19 cellular contexts compared by ENCODE assay signal in the genomic region with DNA sequence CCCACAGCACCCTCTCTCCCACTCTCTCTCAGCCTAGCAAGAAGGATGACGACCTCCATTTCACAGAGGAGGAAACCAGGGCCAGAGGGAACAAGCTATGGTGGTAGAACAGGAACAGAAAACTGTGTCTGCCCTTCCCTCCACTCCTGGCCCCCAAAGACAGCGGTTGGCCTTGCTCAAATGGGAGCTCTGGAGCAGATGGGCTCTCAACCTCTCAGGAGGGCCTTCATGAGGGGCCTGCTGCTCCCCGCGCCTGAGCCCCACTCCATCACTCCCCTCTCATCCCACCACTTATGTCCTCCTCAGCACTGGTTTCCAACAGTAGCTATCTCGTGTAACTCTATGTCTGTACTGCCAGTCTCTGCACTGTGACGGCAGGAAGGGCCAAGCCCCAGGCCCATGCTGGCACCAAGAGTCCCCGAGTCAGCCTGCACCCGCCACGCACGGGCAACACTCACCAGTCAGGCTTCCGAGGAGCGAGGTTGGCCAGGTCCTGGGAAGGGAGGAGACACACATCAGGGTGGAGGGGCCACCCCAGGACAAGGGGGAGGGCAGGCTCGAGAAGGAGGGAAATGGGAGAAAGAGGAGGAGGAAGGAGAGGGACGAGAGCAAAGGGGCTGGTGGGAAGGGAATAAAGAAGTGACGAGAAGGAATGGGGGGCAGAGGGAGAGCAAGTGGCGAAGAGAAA. TPM values are rescaled to one million over a fixed set of nuclear protein-coding genes. Genes with fewer than 3 reads are reported as not detected.
A peak's percentile ranks its signal among the peaks of the same experiment; 100 is the strongest.
DNase-seq lines count a peak whose midpoint lies in the region; ATAC-seq, FAIRE-seq and TF ChIP-seq lines count a peak whose summit lies in the region.
"Had no signal": no experiment of that assay in that cellular context is flagged by ENCODE, and none has a peak within 500 bp of the region (broad histone marks: within the 10 kb centered on the region; RNA-seq: fewer than 3 reads in every experiment).

No MANE protein-coding gene starts in this region.

- H3K79me2 ChIP-seq in HepG2 (ENCODE audit: insufficient read depth, low read length), result no peaks in the 10 kb centered on the region

- ATAC-seq in activated B cell treated with CpG ODN at 0.5 μM for 24 hours (ENCODE audit: low read depth) (no peak), HepG2 (no peak)
- ATAC-seq in stimulated activated effector memory CD8-positive, alpha-beta T cell treated with anti-CD3 and anti-CD28 coated beads, Interleukin-12 subunit alpha, Interleukin-12 subunit beta, amount 100 ng/mL, for 72 hours, result no peak

- no TSS peak for BruUV-seq in HepG2 (replicated peaks; lab: Mats Ljungman, UMichigan)

- peak overlapping the region; percentile 80 for H3K27ac Mint-ChIP-seq in activated CD4-positive, alpha-beta T cell treated with anti-CD3 and anti-CD28 coated beads, Interleukin-2, amount 10 ng/mL, durations not matched to agents 24 days and 14 days
- H3K27ac Mint-ChIP-seq in activated CD4-positive, alpha-beta T cell treated with anti-CD3 and anti-CD28 coated beads, Interleukin-2, amount 10 ng/mL, durations not matched to agents 7 days and 5 days, result no peak overlapping the region
- peak overlapping the region; percentile 68 for H3K27ac Mint-ChIP-seq in activated B cell treated with CpG ODN at 0.5 μM for 24 hours
- peak overlapping the region; percentile 90 for H3K27ac Mint-ChIP-seq in stimulated activated effector memory CD8-positive, alpha-beta T cell treated with anti-CD3 and anti-CD28 coated beads, Interleukin-12 subunit alpha, Interleukin-12 subunit beta, amount 100 ng/mL, for 72 hours

- 98% methylated on average over 16 of the region's 16 CpGs for WGBS in HepG2 (ENCODE audit: low lambda C conversion rate)
- WGBS in esophagus squamous epithelium, 2 donors, result 86 to 88% methylated on average over 14 to 15 of the region's 16 CpGs

- no peak for TF ChIP-seq CTCF in activated B cell treated with CpG ODN at 0.5 μM for 24 hours (IDR thresholded peaks at IDR 0.05)
- no peak for TF ChIP-seq CTCF in HepG2 (CRISPR knock-in tag; IDR thresholded peaks at IDR 0.05)
- no peak for TF ChIP-seq CTCF in esophagus squamous epithelium (IDR thresholded peaks at IDR 0.05)

- H3K4me3 Mint-ChIP-seq in activated CD4-positive, alpha-beta T cell treated with anti-CD3 and anti-CD28 coated beads, Interleukin-2, amount 10 ng/mL, durations not matched to agents 24 days and 14 days, result no peak overlapping the region
- H3K4me3 Mint-ChIP-seq in activated CD4-positive, alpha-beta T cell treated with anti-CD3 and anti-CD28 coated beads, Interleukin-2, amount 10 ng/mL, durations not matched to agents 7 days and 5 days, result no peak overlapping the region
- no peak overlapping the region for H3K4me3 Mint-ChIP-seq in activated B cell treated with CpG ODN at 0.5 μM for 24 hours
- no peak overlapping the region for H3K4me3 Mint-ChIP-seq in stimulated activated effector memory CD8-positive, alpha-beta T cell treated with anti-CD3 and anti-CD28 coated beads, Interleukin-12 subunit alpha, Interleukin-12 subunit beta, amount 100 ng/mL, for 72 hours
- H3K4me3 Mint-ChIP-seq: CD4-positive, CD25-positive, alpha-beta regulatory T cell had no signal

- no peak overlapping the region for H2AFZ ChIP-seq in HepG2 (ENCODE audit: low read length)
- H2AFZ ChIP-seq: hepatocyte had no signal

- peaks cover 10% of the 10 kb centered on the region; the same call in 1 of the 2 replicates for H4K20me1 ChIP-seq in HepG2 (ENCODE audit: insufficient read depth, low read length)

- no peak overlapping the region for H3K4me3 ChIP-seq in HepG2 (replicated peaks in 1 of 3; ENCODE audit: insufficient read depth in 1 of 3, low read depth in 2 of 3, low read length in 3 of 3)
- no peak overlapping the region for H3K4me3 ChIP-seq in esophagus squamous epithelium
- H3K4me3 ChIP-seq: body of pancreas, hepatocyte, ovary, upper lobe of left lung had no signal

- H3K4me1 ChIP-seq in HepG2 (ENCODE audit: insufficient read depth, low read length) (no peaks in the 10 kb centered on the region), esophagus squamous epithelium (peaks cover 20 to 47% (median 32%) of the 10 kb centered on the region in 3 donors)

- in situ Hi-C loops in HepG2 (cut with HindIII; ENCODE audit: extremely low pct_ligation_motif_present, low pct_unique_long_range_greater_than_20kb), result no loop called here

- no peak for DNase-seq in activated CD4-positive, alpha-beta T cell treated with anti-CD3 and anti-CD28 coated beads, Interleukin-2, amount 10 ng/mL, durations not matched to agents 24 days and 14 days
- no peak for DNase-seq in activated CD4-positive, alpha-beta T cell treated with anti-CD3 and anti-CD28 coated beads, Interleukin-2, amount 10 ng/mL, durations not matched to agents 7 days and 5 days
- DNase-seq in activated B cell treated with CpG ODN at 0.5 μM for 24 hours (no peak), HepG2 (ENCODE audit: low spot score) (no peak), HEK293T (ENCODE audit: extremely low spot score) (no peak), esophagus squamous epithelium (lab: John Stamatoyannopoulos, UW) (no peak)
- DNase-seq in stimulated activated effector memory CD8-positive, alpha-beta T cell treated with anti-CD3 and anti-CD28 coated beads, Interleukin-12 subunit alpha, Interleukin-12 subunit beta, amount 100 ng/mL, for 72 hours (ENCODE audit: low spot score in 2 of 2), result no peak
- DNase-seq in stimulated activated CD4-positive, alpha-beta T cell treated with anti-CD3 and anti-CD28 coated beads, Interleukin-15, amount 100 ng/mL, for 24 hours, result no peak
- DNase-seq: activated naive CD4-positive, alpha-beta T cell; NCI-H1105; upper lobe of left lung had no signal

- H3K27me3 ChIP-seq in HepG2 (ENCODE audit: control insufficient read depth in 1 of 2, insufficient read depth in 2 of 2, low read length in 2 of 2) (no peaks in the 10 kb centered on the region), esophagus squamous epithelium (no peaks in the 10 kb centered on the region)
- H3K27me3 ChIP-seq: body of pancreas, hepatocyte, ovary, upper lobe of left lung had no signal

- intact Hi-C loops in activated CD4-positive, alpha-beta T cell treated with anti-CD3 and anti-CD28 coated beads, Interleukin-2, amount 10 ng/mL, durations not matched to agents 24 days and 14 days (cut with micrococcal nuclease), result loop anchor here (2.0 kb wide), 1 partner anchor 76 kb away; no protein-coding TSS in a partner anchor
- intact Hi-C loops in activated B cell treated with CpG ODN at 0.5 μM for 24 hours (cut with micrococcal nuclease), result loop anchor here (1.0 kb wide), 1 partner anchor 75 kb away; no protein-coding TSS in a partner anchor
- intact Hi-C loops in HepG2 (cut with micrococcal nuclease; ENCODE audit: unreplicated experiment), result loop anchor here (10.0 kb wide), 1 partner anchor 52 kb away; a partner anchor contains a TSS
- intact Hi-C loops in esophagus squamous epithelium (cut with DNase I), result loop anchor here (5.0 kb wide), 1 partner anchor 74 kb away; no protein-coding TSS in a partner anchor

- H3K36me3 Mint-ChIP-seq in activated CD4-positive, alpha-beta T cell treated with anti-CD3 and anti-CD28 coated beads, Interleukin-2, amount 10 ng/mL, durations not matched to agents 24 days and 14 days (ENCODE audit: low read depth), result peaks cover 61% of the 10 kb centered on the region
- peaks cover 69% of the 10 kb centered on the region for H3K36me3 Mint-ChIP-seq in activated CD4-positive, alpha-beta T cell treated with anti-CD3 and anti-CD28 coated beads, Interleukin-2, amount 10 ng/mL, durations not matched to agents 7 days and 5 days (ENCODE audit: low read depth)
- H3K36me3 Mint-ChIP-seq in activated B cell treated with CpG ODN at 0.5 μM for 24 hours (ENCODE audit: low read depth), result peaks cover 71% of the 10 kb centered on the region
- peaks cover 94% of the 10 kb centered on the region for H3K36me3 Mint-ChIP-seq in stimulated activated effector memory CD8-positive, alpha-beta T cell treated with anti-CD3 and anti-CD28 coated beads, Interleukin-12 subunit alpha, Interleukin-12 subunit beta, amount 100 ng/mL, for 72 hours

- TF ChIP-seq RAD21 in HepG2 (CRISPR knock-in tag; IDR thresholded peaks at IDR 0.05), result no peak

- H3K27ac ChIP-seq in HepG2 (ENCODE audit: extremely low read length, insufficient read depth, low read length) (no peak overlapping the region), esophagus squamous epithelium (peak overlapping the region in 2 of 4 donors; percentile 86 to 94)
- H3K27ac ChIP-seq: hepatocyte, HL-60, KMS-11, VCaP had no signal

- no peak for TF ChIP-seq POLR2A in HepG2 (IDR thresholded peaks at IDR 0.05; ENCODE audit: insufficient read depth in 1 of 2, low read depth in 2 of 2, low read length in 2 of 2)
- no peak for TF ChIP-seq POLR2A in esophagus squamous epithelium (IDR thresholded peaks at IDR 0.05)

- POLR2A ChIA-PET in activated CD4-positive, alpha-beta T cell treated with anti-CD3 and anti-CD28 coated beads, Interleukin-2, amount 10 ng/mL, durations not matched to agents 7 days and 5 days (lab: Charles Lee), result no interaction called here
- POLR2A ChIA-PET in activated B cell treated with CpG ODN at 0.5 μM for 24 hours (lab: Charles Lee) (interaction anchor here (0.5 to 15.6 kb wide), 4 partner anchors 10 to 120 kb away, joined by 3 to 189 read pairs (median 6); a partner anchor contains a TSS), HepG2 (lab: Yijun Ruan, JAX) (interaction anchor here (1.4 to 1.6 kb wide), 2 partner anchors 57 to 59 kb away, joined by 3 to 4 read pairs; a partner anchor contains a TSS), HEK293T (lab: Yijun Ruan, JAX) (no interaction called here)

- H3K9ac ChIP-seq in HepG2 (ENCODE audit: insufficient read depth, low read depth, low read length), result no peak overlapping the region
- H3K9ac ChIP-seq: KMS-11 had no signal

- CTCF ChIA-PET in activated CD4-positive, alpha-beta T cell treated with anti-CD3 and anti-CD28 coated beads, Interleukin-2, amount 10 ng/mL, durations not matched to agents 7 days and 5 days (lab: Charles Lee), result interaction anchor here (1.3 to 2.0 kb wide), 11 partner anchors 10 to 410 kb away, joined by 3 to 8 read pairs (median 6); no protein-coding TSS in a partner anchor
- CTCF ChIA-PET in activated B cell treated with CpG ODN at 0.5 μM for 24 hours (lab: Charles Lee), result interaction anchor here (0.9 to 4.4 kb wide), 11 partner anchors 9 to 94 kb away, joined by 3 to 35 read pairs (median 4); a partner anchor contains a TSS
- CTCF ChIA-PET in HepG2 (lab: Yijun Ruan, JAX; ENCODE audit: low intra/inter-chr PET ratio, low total read pairs), result interaction anchor here (0.9 to 2.1 kb wide), 3 partner anchors 12 to 76 kb away, joined by 3 to 27 read pairs (median 3); no protein-coding TSS in a partner anchor
- CTCF ChIA-PET in HEK293T (lab: Yijun Ruan, JAX), result interaction anchor here (0.5 to 1.4 kb wide), 3 partner anchors 12 to 451 kb away, joined by 3 to 5 read pairs (median 5); no protein-coding TSS in a partner anchor

- no peaks in the 10 kb centered on the region for H3K9me3 Mint-ChIP-seq in activated CD4-positive, alpha-beta T cell treated with anti-CD3 and anti-CD28 coated beads, Interleukin-2, amount 10 ng/mL, durations not matched to agents 24 days and 14 days
- H3K9me3 Mint-ChIP-seq in activated CD4-positive, alpha-beta T cell treated with anti-CD3 and anti-CD28 coated beads, Interleukin-2, amount 10 ng/mL, durations not matched to agents 7 days and 5 days, result no peaks in the 10 kb centered on the region
- no peaks in the 10 kb centered on the region for H3K9me3 Mint-ChIP-seq in activated B cell treated with CpG ODN at 0.5 μM for 24 hours
- H3K9me3 Mint-ChIP-seq in stimulated activated effector memory CD8-positive, alpha-beta T cell treated with anti-CD3 and anti-CD28 coated beads, Interleukin-12 subunit alpha, Interleukin-12 subunit beta, amount 100 ng/mL, for 72 hours, result no peaks in the 10 kb centered on the region

- no peak overlapping the region for H3K4me2 ChIP-seq in HepG2 (ENCODE audit: low read depth, low read length)
- H3K4me2 ChIP-seq: hepatocyte, KMS-11 had no signal

- peaks cover 22% of the 10 kb centered on the region for H3K4me1 Mint-ChIP-seq in activated CD4-positive, alpha-beta T cell treated with anti-CD3 and anti-CD28 coated beads, Interleukin-2, amount 10 ng/mL, durations not matched to agents 24 days and 14 days
- peaks cover 35% of the 10 kb centered on the region for H3K4me1 Mint-ChIP-seq in activated CD4-positive, alpha-beta T cell treated with anti-CD3 and anti-CD28 coated beads, Interleukin-2, amount 10 ng/mL, durations not matched to agents 7 days and 5 days
- H3K4me1 Mint-ChIP-seq in activated B cell treated with CpG ODN at 0.5 μM for 24 hours, result peaks cover 51% of the 10 kb centered on the region
- peaks cover 40% of the 10 kb centered on the region for H3K4me1 Mint-ChIP-seq in stimulated activated effector memory CD8-positive, alpha-beta T cell treated with anti-CD3 and anti-CD28 coated beads, Interleukin-12 subunit alpha, Interleukin-12 subunit beta, amount 100 ng/mL, for 72 hours

- no peaks in the 10 kb centered on the region for H3K27me3 Mint-ChIP-seq in activated CD4-positive, alpha-beta T cell treated with anti-CD3 and anti-CD28 coated beads, Interleukin-2, amount 10 ng/mL, durations not matched to agents 24 days and 14 days
- H3K27me3 Mint-ChIP-seq in activated CD4-positive, alpha-beta T cell treated with anti-CD3 and anti-CD28 coated beads, Interleukin-2, amount 10 ng/mL, durations not matched to agents 7 days and 5 days, result no peaks in the 10 kb centered on the region
- H3K27me3 Mint-ChIP-seq in activated B cell treated with CpG ODN at 0.5 μM for 24 hours, result no peaks in the 10 kb centered on the region
- H3K27me3 Mint-ChIP-seq: CD4-positive, CD25-positive, alpha-beta regulatory T cell had no signal

- H3K36me3 ChIP-seq in HepG2 (replicated peaks in 1 of 2; ENCODE audit: control insufficient read depth in 1 of 2, insufficient read depth in 2 of 2, low read length in 2 of 2) (peaks cover 51 to 94% of the 10 kb centered on the region in 2 experiments), esophagus squamous epithelium (peaks cover 31 to 91% (median 48%) of the 10 kb centered on the region in 3 donors)
- H3K36me3 ChIP-seq: ovary had no signal

- no peak for TF ChIP-seq EP300 in HepG2 (IDR thresholded peaks at IDR 0.05; ENCODE audit: low read depth in 2 of 2, low read length in 2 of 2)
- TF ChIP-seq EP300 in HepG2 (CRISPR knock-in tag; IDR thresholded peaks at IDR 0.05; ENCODE audit: borderline replicate concordance), result no peak

- no peaks in the 10 kb centered on the region for H3K9me3 ChIP-seq in HepG2 (ENCODE audit: low read length)
- no peaks in the 10 kb centered on the region for H3K9me3 ChIP-seq in esophagus squamous epithelium
- H3K9me3 ChIP-seq: body of pancreas, ovary, upper lobe of left lung had no signal

- FAIRE-seq in HepG2 (lab: Jason Lieb, UNC), result no peak

RNA-seq across cellular contexts. Expression of a gene that starts 45.5 kb away (rescaled TPM):
- total RNA-seq in activated CD4-positive, alpha-beta T cell treated with anti-CD3 and anti-CD28 coated beads, Interleukin-2, amount 10 ng/mL, durations not matched to agents 24 days and 14 days, result not detected in 2 replicates
- total RNA-seq in activated CD4-positive, alpha-beta T cell treated with anti-CD3 and anti-CD28 coated beads, Interleukin-2, amount 10 ng/mL, durations not matched to agents 7 days and 5 days, result not detected
- total RNA-seq in activated B cell treated with CpG ODN at 0.5 μM for 24 hours (not detected in 2 replicates), HepG2 (2016; rRNA removed; fragmentation: Illumina TruSeq; extraction: Trizol) (not detected in 2 replicates), esophagus squamous epithelium (1 to 10 TPM in 3 of 4 donors, under 1 TPM in 1; 0.40 to 1.9 (median 1.5) TPM)
- not detected in 2 replicates for total RNA-seq in HepG2 (2016; cell fraction: cytosol; rRNA removed; fragmentation: Illumina TruSeq; extraction: Trizol; ENCODE audit: low read depth)
- total RNA-seq in HepG2 (2016; cell fraction: insoluble cytoplasmic fraction; rRNA removed; fragmentation: Illumina TruSeq; extraction: Trizol), result not detected in 2 replicates
- total RNA-seq in HepG2 (2016; cell fraction: membrane; rRNA removed; fragmentation: Illumina TruSeq; extraction: Trizol), result not detected in 2 replicates
- total RNA-seq in HepG2 (2016; cell fraction: nucleus; rRNA removed; fragmentation: Illumina TruSeq; extraction: Trizol), result not detected in 2 replicates
- not detected in 2 replicates for polyA plus RNA-seq in HepG2 (2011; rRNA removed)
- not detected in 2 replicates for polyA plus RNA-seq in HepG2 (2011; cell fraction: cytosol; rRNA removed)
- 0.10 TPM in 1 of 2 replicates, not detected in the other for polyA plus RNA-seq in HepG2 (2011; cell fraction: nucleus; rRNA removed)
- polyA plus RNA-seq in HepG2 (2012), result not detected in 2 replicates
- not detected in 2 replicates for polyA plus RNA-seq in HepG2 (2016; cell fraction: cytosol; fragmentation: Illumina TruSeq; extraction: Trizol; ENCODE audit: low read depth)
- not detected in 2 replicates for polyA plus RNA-seq in HepG2 (2016; cell fraction: insoluble cytoplasmic fraction; fragmentation: Illumina TruSeq; extraction: Trizol; ENCODE audit: low read depth)
- polyA plus RNA-seq in HepG2 (2016; cell fraction: membrane; fragmentation: Illumina TruSeq; extraction: Trizol; ENCODE audit: low read depth), result not detected in 2 replicates
- not detected in 2 replicates for polyA plus RNA-seq in HepG2 (2016; cell fraction: nucleus; fragmentation: Illumina TruSeq; extraction: Trizol; ENCODE audit: insufficient read depth, low read depth)
- polyA minus RNA-seq in HepG2 (2011; rRNA and poly(A)+ RNA removed; ENCODE audit: low replicate concordance), result not detected in 2 replicates
- not detected in 2 replicates for polyA minus RNA-seq in HepG2 (2011; cell fraction: cytosol; rRNA and poly(A)+ RNA removed)
- not detected in 2 replicates for polyA minus RNA-seq in HepG2 (2011; cell fraction: nucleus; rRNA and poly(A)+ RNA removed)
- total RNA-seq: activated CD8-positive, alpha-beta memory T cell treated with anti-CD3 and anti-CD28 coated beads for 36 hours; CD4-positive, CD25-positive, alpha-beta regulatory T cell had no signal
- polyA plus RNA-seq: CD4-positive, CD25-positive, alpha-beta regulatory T cell had no signal

RNA-seq across cellular contexts. Expression of a gene that starts 53.5 kb away (rescaled TPM):
- total RNA-seq in activated CD4-positive, alpha-beta T cell treated with anti-CD3 and anti-CD28 coated beads, Interleukin-2, amount 10 ng/mL, durations not matched to agents 24 days and 14 days, result 55.3 and 66.2 TPM in 2 replicates
- 10 to 100 TPM; 48.7 to 56.1 TPM for total RNA-seq in activated CD4-positive, alpha-beta T cell treated with anti-CD3 and anti-CD28 coated beads, Interleukin-2, amount 10 ng/mL, durations not matched to agents 7 days and 5 days
- total RNA-seq in activated B cell treated with CpG ODN at 0.5 μM for 24 hours (93.8 and 98.4 TPM in 2 replicates), HepG2 (2016; rRNA removed; fragmentation: Illumina TruSeq; extraction: Trizol) (49.5 and 55.2 TPM in 2 replicates), esophagus squamous epithelium (10 to 100 TPM; 55.5 to 87.5 (median 67.5) TPM)
- 28.7 and 32.4 TPM in 2 replicates for total RNA-seq in HepG2 (2016; cell fraction: cytosol; rRNA removed; fragmentation: Illumina TruSeq; extraction: Trizol; ENCODE audit: low read depth)
- 52.2 and 56.9 TPM in 2 replicates for total RNA-seq in HepG2 (2016; cell fraction: insoluble cytoplasmic fraction; rRNA removed; fragmentation: Illumina TruSeq; extraction: Trizol)
- 27.1 and 29.7 TPM in 2 replicates for total RNA-seq in HepG2 (2016; cell fraction: membrane; rRNA removed; fragmentation: Illumina TruSeq; extraction: Trizol)
- total RNA-seq in HepG2 (2016; cell fraction: nucleus; rRNA removed; fragmentation: Illumina TruSeq; extraction: Trizol), result 28.6 and 32.0 TPM in 2 replicates
- 28.9 and 30.1 TPM in 2 replicates for polyA plus RNA-seq in HepG2 (2011; rRNA removed)
- 32.7 and 35.6 TPM in 2 replicates for polyA plus RNA-seq in HepG2 (2011; cell fraction: cytosol; rRNA removed)
- 40.0 and 40.6 TPM in 2 replicates for polyA plus RNA-seq in HepG2 (2011; cell fraction: nucleus; rRNA removed)
- polyA plus RNA-seq in HepG2 (2012), result 26.3 and 31.7 TPM in 2 replicates
- polyA plus RNA-seq in HepG2 (2016; cell fraction: cytosol; fragmentation: Illumina TruSeq; extraction: Trizol; ENCODE audit: low read depth), result 14.7 and 15.4 TPM in 2 replicates
- 73.4 and 79.9 TPM in 2 replicates for polyA plus RNA-seq in HepG2 (2016; cell fraction: insoluble cytoplasmic fraction; fragmentation: Illumina TruSeq; extraction: Trizol; ENCODE audit: low read depth)
- 18.7 and 18.8 TPM in 2 replicates for polyA plus RNA-seq in HepG2 (2016; cell fraction: membrane; fragmentation: Illumina TruSeq; extraction: Trizol; ENCODE audit: low read depth)
- polyA plus RNA-seq in HepG2 (2016; cell fraction: nucleus; fragmentation: Illumina TruSeq; extraction: Trizol; ENCODE audit: insufficient read depth, low read depth), result 55.2 TPM in 2 replicates
- 53.2 and 59.2 TPM in 2 replicates for polyA minus RNA-seq in HepG2 (2011; rRNA and poly(A)+ RNA removed; ENCODE audit: low replicate concordance)
- polyA minus RNA-seq in HepG2 (2011; cell fraction: cytosol; rRNA and poly(A)+ RNA removed), result 9.3 and 12.2 TPM in 2 replicates
- 41.3 and 55.9 TPM in 2 replicates for polyA minus RNA-seq in HepG2 (2011; cell fraction: nucleus; rRNA and poly(A)+ RNA removed)

RNA-seq across cellular contexts. Expression of a gene that starts 56.5 kb away (rescaled TPM):
- 115 and 119 TPM in 2 replicates for total RNA-seq in activated CD4-positive, alpha-beta T cell treated with anti-CD3 and anti-CD28 coated beads, Interleukin-2, amount 10 ng/mL, durations not matched to agents 24 days and 14 days
- total RNA-seq in activated CD4-positive, alpha-beta T cell treated with anti-CD3 and anti-CD28 coated beads, Interleukin-2, amount 10 ng/mL, durations not matched to agents 7 days and 5 days, result 100 to 1,000 TPM; 194 to 212 TPM
- total RNA-seq in activated B cell treated with CpG ODN at 0.5 μM for 24 hours (79.8 and 98.6 TPM in 2 replicates), HepG2 (2016; rRNA removed; fragmentation: Illumina TruSeq; extraction: Trizol) (6.0 and 9.7 TPM in 2 replicates), esophagus squamous epithelium (100 to 1,000 TPM; 128 to 297 (median 185) TPM)
- 1.8 and 2.7 TPM in 2 replicates for total RNA-seq in HepG2 (2016; cell fraction: cytosol; rRNA removed; fragmentation: Illumina TruSeq; extraction: Trizol; ENCODE audit: low read depth)
- total RNA-seq in HepG2 (2016; cell fraction: insoluble cytoplasmic fraction; rRNA removed; fragmentation: Illumina TruSeq; extraction: Trizol), result 6.0 and 8.3 TPM in 2 replicates
- 4.1 and 4.3 TPM in 2 replicates for total RNA-seq in HepG2 (2016; cell fraction: membrane; rRNA removed; fragmentation: Illumina TruSeq; extraction: Trizol)
- total RNA-seq in HepG2 (2016; cell fraction: nucleus; rRNA removed; fragmentation: Illumina TruSeq; extraction: Trizol), result 14.8 and 19.9 TPM in 2 replicates
- polyA plus RNA-seq in HepG2 (2011; rRNA removed), result 12.4 and 15.8 TPM in 2 replicates
- 3.6 and 4.9 TPM in 2 replicates for polyA plus RNA-seq in HepG2 (2011; cell fraction: cytosol; rRNA removed)
- polyA plus RNA-seq in HepG2 (2011; cell fraction: nucleus; rRNA removed), result 222 and 246 TPM in 2 replicates
- 7.9 and 16.7 TPM in 2 replicates for polyA plus RNA-seq in HepG2 (2012)
- polyA plus RNA-seq in HepG2 (2016; cell fraction: cytosol; fragmentation: Illumina TruSeq; extraction: Trizol; ENCODE audit: low read depth), result 0.67 and 0.80 TPM in 2 replicates
- 6.4 and 7.7 TPM in 2 replicates for polyA plus RNA-seq in HepG2 (2016; cell fraction: insoluble cytoplasmic fraction; fragmentation: Illumina TruSeq; extraction: Trizol; ENCODE audit: low read depth)
- polyA plus RNA-seq in HepG2 (2016; cell fraction: membrane; fragmentation: Illumina TruSeq; extraction: Trizol; ENCODE audit: low read depth), result 1.5 and 1.8 TPM in 2 replicates
- 69.9 and 76.5 TPM in 2 replicates for polyA plus RNA-seq in HepG2 (2016; cell fraction: nucleus; fragmentation: Illumina TruSeq; extraction: Trizol; ENCODE audit: insufficient read depth, low read depth)
- 8.9 and 19.6 TPM in 2 replicates for polyA minus RNA-seq in HepG2 (2011; rRNA and poly(A)+ RNA removed; ENCODE audit: low replicate concordance)
- polyA minus RNA-seq in HepG2 (2011; cell fraction: cytosol; rRNA and poly(A)+ RNA removed), result 2.9 and 3.9 TPM in 2 replicates
- 18.7 and 21.3 TPM in 2 replicates for polyA minus RNA-seq in HepG2 (2011; cell fraction: nucleus; rRNA and poly(A)+ RNA removed)

RNA-seq across cellular contexts. Expression of a gene that starts 59.8 kb away (rescaled TPM):
- not detected in 2 replicates for total RNA-seq in activated CD4-positive, alpha-beta T cell treated with anti-CD3 and anti-CD28 coated beads, Interleukin-2, amount 10 ng/mL, durations not matched to agents 24 days and 14 days
- total RNA-seq in activated CD4-positive, alpha-beta T cell treated with anti-CD3 and anti-CD28 coated beads, Interleukin-2, amount 10 ng/mL, durations not matched to agents 7 days and 5 days, result not detected
- total RNA-seq in activated B cell treated with CpG ODN at 0.5 μM for 24 hours (not detected in 2 replicates), HepG2 (2016; rRNA removed; fragmentation: Illumina TruSeq; extraction: Trizol) (not detected in 2 replicates), esophagus squamous epithelium (1 to 10 TPM in 1 of 4 donors, under 1 TPM in 1, not detected in 2; 0.38 to 1.1 TPM)
- total RNA-seq in HepG2 (2016; cell fraction: cytosol; rRNA removed; fragmentation: Illumina TruSeq; extraction: Trizol; ENCODE audit: low read depth), result not detected in 2 replicates
- total RNA-seq in HepG2 (2016; cell fraction: insoluble cytoplasmic fraction; rRNA removed; fragmentation: Illumina TruSeq; extraction: Trizol), result not detected in 2 replicates
- not detected in 2 replicates for total RNA-seq in HepG2 (2016; cell fraction: membrane; rRNA removed; fragmentation: Illumina TruSeq; extraction: Trizol)
- total RNA-seq in HepG2 (2016; cell fraction: nucleus; rRNA removed; fragmentation: Illumina TruSeq; extraction: Trizol), result not detected in 2 replicates
- 0.13 TPM in 1 of 2 replicates, not detected in the other for polyA plus RNA-seq in HepG2 (2011; rRNA removed)
- 0.06 TPM in 1 of 2 replicates, not detected in the other for polyA plus RNA-seq in HepG2 (2011; cell fraction: cytosol; rRNA removed)
- not detected in 2 replicates for polyA plus RNA-seq in HepG2 (2011; cell fraction: nucleus; rRNA removed)
- not detected in 2 replicates for polyA plus RNA-seq in HepG2 (2012)
- not detected in 2 replicates for polyA plus RNA-seq in HepG2 (2016; cell fraction: cytosol; fragmentation: Illumina TruSeq; extraction: Trizol; ENCODE audit: low read depth)
- polyA plus RNA-seq in HepG2 (2016; cell fraction: insoluble cytoplasmic fraction; fragmentation: Illumina TruSeq; extraction: Trizol; ENCODE audit: low read depth), result not detected in 2 replicates
- not detected in 2 replicates for polyA plus RNA-seq in HepG2 (2016; cell fraction: membrane; fragmentation: Illumina TruSeq; extraction: Trizol; ENCODE audit: low read depth)
- polyA plus RNA-seq in HepG2 (2016; cell fraction: nucleus; fragmentation: Illumina TruSeq; extraction: Trizol; ENCODE audit: insufficient read depth, low read depth), result not detected in 2 replicates
- polyA minus RNA-seq in HepG2 (2011; rRNA and poly(A)+ RNA removed; ENCODE audit: low replicate concordance), result 0.16 TPM in 1 of 2 replicates, not detected in the other
- polyA minus RNA-seq in HepG2 (2011; cell fraction: cytosol; rRNA and poly(A)+ RNA removed), result not detected in 2 replicates
- not detected in 2 replicates for polyA minus RNA-seq in HepG2 (2011; cell fraction: nucleus; rRNA and poly(A)+ RNA removed)
- total RNA-seq: activated CD8-positive, alpha-beta memory T cell treated with anti-CD3 and anti-CD28 coated beads for 36 hours; CD4-positive, CD25-positive, alpha-beta regulatory T cell had no signal
- polyA plus RNA-seq: CD4-positive, CD25-positive, alpha-beta regulatory T cell had no signal

Comparison
In these comparisons a context has a peak if more than half of its experiments do, and no peak if none do; other contexts are left out.
1. POLR2A ChIA-PET loops: an anchor here in activated B cell treated with CpG ODN at 0.5 μM for 24 hours (0.5 to 15.6 kb wide) and HepG2 (1.4 to 1.6 kb wide); none called in activated CD4-positive, alpha-beta T cell treated with anti-CD3 and anti-CD28 coated beads, Interleukin-2, amount 10 ng/mL, durations not matched to agents 7 days and 5 days and HEK293T.